1 cellular context compared by ENCODE assay signal in genomic region chr4:21835712-21836111, GRCh38.
TF ChIP-seq lines count a peak whose summit lies in the region.

No MANE protein-coding gene starts in this region.

TF ChIP-seq in IMR-90, 13 proteins besides CTCF, POLR2A, EP300 and RAD21:
- no peak for TF ChIP-seq RCOR1 (IDR thresholded peaks at IDR 0.05; ENCODE audit: insufficient replicate concordance, low read length)
- no peak for TF ChIP-seq CEBPB (IDR thresholded peaks at IDR 0.05; ENCODE audit: low read depth, low read length)
- TF ChIP-seq BHLHE40 (IDR thresholded peaks at IDR 0.05; ENCODE audit: low read depth, low read length), result no peak
- TF ChIP-seq SMC3 (IDR thresholded peaks at IDR 0.05; ENCODE audit: low read depth, low read length), result no peak
- TF ChIP-seq FOS (IDR thresholded peaks at IDR 0.05; ENCODE audit: low read depth, low read length), result no peak
- no peak for TF ChIP-seq ELK1 (IDR thresholded peaks at IDR 0.05; ENCODE audit: borderline replicate concordance, low read depth, low read length)
- TF ChIP-seq USF2 (IDR thresholded peaks at IDR 0.05; ENCODE audit: low read depth, low read length), result no peak
- no peak for TF ChIP-seq RFX5 (IDR thresholded peaks at IDR 0.05; ENCODE audit: low read depth, low read length)
- no peak for TF ChIP-seq MAZ (IDR thresholded peaks at IDR 0.05; ENCODE audit: borderline replicate concordance, low read depth, low read length)
- no peak for TF ChIP-seq MAFK (IDR thresholded peaks at IDR 0.05; ENCODE audit: low read depth, low read length)
- no peak for TF ChIP-seq MXI1 (IDR thresholded peaks at IDR 0.05; ENCODE audit: borderline replicate concordance, low read depth, low read length)
- no peak for TF ChIP-seq NFE2L2 (IDR thresholded peaks at IDR 0.05; ENCODE audit: low read depth, low read length)
- TF ChIP-seq CHD1 (IDR thresholded peaks at IDR 0.05; ENCODE audit: low read depth, low read length), result no peak
